8 cellular contexts compared by ENCODE assay signal in genomic region chr7:2710901-2711551, GRCh38. TPM values are rescaled to one million over a fixed set of nuclear protein-coding genes. Genes with fewer than 3 reads are reported as not detected.
DNase-seq lines count a peak whose midpoint lies in the region; ATAC-seq and TF ChIP-seq lines count a peak whose summit lies in the region.

No MANE protein-coding gene starts in this region.

- H3K9me3 ChIP-seq in cardiac muscle cell (ENCODE audit: low read depth) (no peaks in the 10 kb centered on the region), upper lobe of left lung (no peaks in the 10 kb centered on the region), BE2C (no peaks in the 10 kb centered on the region)

- TF ChIP-seq CTCF in cardiac muscle cell (IDR thresholded peaks at IDR 0.05; ENCODE audit: low read depth, low read length) (no peak), upper lobe of left lung (IDR thresholded peaks at IDR 0.05) (no peak), BE2C (IDR thresholded peaks at IDR 0.05; ENCODE audit: low read depth, low read length) (no peak)
- TF ChIP-seq CTCF in activated CD8-positive, alpha-beta T cell treated with anti-CD3 and anti-CD28 coated beads for 36 hours (IDR thresholded peaks at IDR 0.05): no peak

- no peak overlapping the region for H3K4me3 ChIP-seq in cardiac muscle cell
- H3K4me3 ChIP-seq in upper lobe of left lung: no peak overlapping the region
- H3K4me3 ChIP-seq in BE2C (ENCODE audit: low read depth, low read length): no peak overlapping the region

- peaks cover 20% of the 10 kb centered on the region for H3K27me3 Mint-ChIP-seq in activated CD8-positive, alpha-beta T cell treated with anti-CD3 and anti-CD28 coated beads for 36 hours

- DNase-seq in cardiac muscle cell (ENCODE audit: low read depth in 1 of 2, low spot score in 1 of 2) (no peak), Right ventricle myocardium superior (no peak), upper lobe of left lung (peak in 1 of 2 donors; percentile 59), COLO829 (ENCODE audit: low spot score) (no peak), BE2C (no peak)
- peak; percentile 74 for DNase-seq in activated CD8-positive, alpha-beta T cell treated with anti-CD3 and anti-CD28 coated beads for 36 hours

- H3K9me3 Mint-ChIP-seq in activated CD8-positive, alpha-beta T cell treated with anti-CD3 and anti-CD28 coated beads for 36 hours: no peaks in the 10 kb centered on the region

- peaks cover 45% of the 10 kb centered on the region for H3K4me1 Mint-ChIP-seq in activated CD8-positive, alpha-beta T cell treated with anti-CD3 and anti-CD28 coated beads for 36 hours (ENCODE audit: low read depth)

- CTCF ChIA-PET in activated CD8-positive, alpha-beta T cell treated with anti-CD3 and anti-CD28 coated beads for 36 hours (lab: Charles Lee): interaction anchor here (0.6 to 15.0 kb wide), 31 partner anchors 8 to 306 kb away, joined by 3 to 249 read pairs (median 4); no protein-coding TSS in a partner anchor

- intact Hi-C loops in Right ventricle myocardium superior (cut with DNase I): no loop called here
- intact Hi-C loops in activated CD8-positive, alpha-beta T cell treated with anti-CD3 and anti-CD28 coated beads for 36 hours (cut with micrococcal nuclease): loop anchor here (2.0 kb wide), 1 partner anchor 40 kb away; no protein-coding TSS in a partner anchor

- peak overlapping the region; percentile 95 for H3K27ac ChIP-seq in cardiac muscle cell
- H3K27ac ChIP-seq in upper lobe of left lung: peak overlapping the region in 3 of 4 donors; percentile 15 to 55 (median 54)

- peak overlapping the region; percentile 74 for H3K27ac Mint-ChIP-seq in activated CD8-positive, alpha-beta T cell treated with anti-CD3 and anti-CD28 coated beads for 36 hours

- POLR2A ChIA-PET in activated CD8-positive, alpha-beta T cell treated with anti-CD3 and anti-CD28 coated beads for 36 hours (lab: Charles Lee): interaction anchor here (1.2 to 2.8 kb wide), 4 partner anchors 11 to 306 kb away, joined by 4 to 17 read pairs (median 8); no protein-coding TSS in a partner anchor

- peaks cover 51% of the 10 kb centered on the region for H3K4me1 ChIP-seq in cardiac muscle cell (ENCODE audit: low read depth)
- H3K4me1 ChIP-seq in upper lobe of left lung: peaks cover 2 to 38% (median 26%) of the 10 kb centered on the region in 4 donors
- peaks cover 5% of the 10 kb centered on the region; the same call in 1 of the 2 replicates for H3K4me1 ChIP-seq in BE2C

- TF ChIP-seq EP300 in upper lobe of left lung (IDR thresholded peaks at IDR 0.05): no peak

- H3K4me3 Mint-ChIP-seq in activated CD8-positive, alpha-beta T cell treated with anti-CD3 and anti-CD28 coated beads for 36 hours: peak overlapping the region; percentile 16

- H3K36me3 ChIP-seq in cardiac muscle cell (no peaks in the 10 kb centered on the region), upper lobe of left lung (no peaks in the 10 kb centered on the region), BE2C (no peaks in the 10 kb centered on the region)

- no peaks in the 10 kb centered on the region for H3K36me3 Mint-ChIP-seq in activated CD8-positive, alpha-beta T cell treated with anti-CD3 and anti-CD28 coated beads for 36 hours (ENCODE audit: low read depth)

- H3K27me3 ChIP-seq in cardiac muscle cell (no peaks in the 10 kb centered on the region), upper lobe of left lung (no peaks in the 10 kb centered on the region), BE2C (no peaks in the 10 kb centered on the region)

- WGBS in upper lobe of left lung, 2 donors: 46 to 51% methylated on average over 4 of the region's 4 CpGs

- ATAC-seq in Right ventricle myocardium superior (ENCODE audit: poor library complexity) (no peak), HG03442 (IDR thresholded peaks at IDR 0.05; ENCODE audit: unreplicated experiment) (peak; percentile 36), upper lobe of left lung (ENCODE audit: low FRiP score in 2 of 2) (peak in 1 of 2 donors; percentile 9), GM19324 (IDR thresholded peaks at IDR 0.05; ENCODE audit: low FRiP score, unreplicated experiment) (no peak)
- ATAC-seq in activated CD8-positive, alpha-beta T cell treated with anti-CD3 and anti-CD28 coated beads for 36 hours: peak; percentile 40

- TF ChIP-seq POLR2A in upper lobe of left lung (IDR thresholded peaks at IDR 0.05): no peak

RNA-seq across cellular contexts. Expression of gene AMZ1, which starts 23.0 kb away (rescaled TPM):
- total RNA-seq in cardiac muscle cell (0.80 and 1.1 TPM in 2 replicates), Right ventricle myocardium superior (0.08 TPM), upper lobe of left lung (10 to 100 TPM in 1 of 6 donors, 1 to 10 TPM in 3, under 1 TPM in 2; 0.30 to 16.6 (median 5.3) TPM)
- polyA plus RNA-seq in cardiac muscle cell: 1.6 and 1.7 TPM in 2 replicates
- total RNA-seq in activated CD8-positive, alpha-beta T cell treated with anti-CD3 and anti-CD28 coated beads for 36 hours: under 1 TPM; 0.11 to 0.14 TPM
- polyA plus RNA-seq in BE2C (2012; ENCODE audit: insufficient read depth, insufficient read length, low read depth): 2.3 TPM

Comparison
In these comparisons a context has a peak if more than half of its experiments do, and no peak if none do; other contexts are left out.
1. ATAC-seq: peak in HG03442 (single experiment) and activated CD8-positive, alpha-beta T cell treated with anti-CD3 and anti-CD28 coated beads for 36 hours (single experiment); none in Right ventricle myocardium superior (single experiment) and GM19324 (single experiment).